In the genomic region with DNA sequence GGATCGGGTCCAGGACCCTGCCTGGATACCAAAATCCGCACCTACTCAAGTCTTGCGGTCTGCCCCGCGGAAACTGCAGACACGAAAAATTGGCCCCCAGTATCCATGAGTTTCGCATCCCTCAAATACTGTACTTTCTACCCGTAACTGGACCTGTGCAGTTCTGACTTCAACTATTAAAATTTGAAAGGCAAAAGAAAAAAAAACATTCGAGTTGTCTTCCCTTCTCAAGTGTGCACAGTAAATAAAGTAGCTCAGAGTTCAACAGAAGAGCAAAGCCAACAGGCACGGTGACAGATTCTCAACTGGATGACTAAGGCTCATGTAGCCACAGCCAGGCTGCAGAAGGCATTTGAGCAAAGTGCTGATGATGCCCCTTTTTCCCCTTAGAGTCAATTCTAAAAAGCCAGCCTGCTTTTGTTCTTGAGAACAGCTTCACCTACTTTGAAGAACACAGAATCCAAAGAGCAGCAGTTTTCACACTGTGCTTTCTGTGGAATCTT, we compare ENCODE assay signal across 17 cellular contexts. TPM values are rescaled to one million over a fixed set of nuclear protein-coding genes. Genes with fewer than 3 reads are reported as not detected.
DNase-seq lines count a peak whose midpoint lies in the region; ATAC-seq and TF ChIP-seq lines count a peak whose summit lies in the region.
"Had no signal": no experiment of that assay in that cellular context is flagged by ENCODE, and none has a peak within 500 bp of the region (broad histone marks: within the 10 kb centered on the region; RNA-seq: fewer than 3 reads in every experiment).

No MANE protein-coding gene starts in this region.

- peak; percentile 28 for DNase-seq in AG08395 (ENCODE audit: low spot score)
- DNase-seq in CD14-positive monocyte (ENCODE audit: low spot score) = no peak
- DNase-seq in activated T-helper 2 cell treated with anti-CD3 and anti-CD28 coated beads, Interferon-gamma antibody, Interleukin-2, Interleukin-4, amounts not matched to agents 10 μg/mL and 5 μg/mL and 100 μg/mL, durations not matched to agents 14 hours and 24 hours and 36 hours (ENCODE audit: low spot score) = no peak
- DNase-seq in left lobe of liver (ENCODE audit: low spot score) = no peak
- no peak for DNase-seq in A172 (ENCODE audit: low spot score)
- DNase-seq in NCI-H526 treated with DMSO at 0.1 percent for 48 hours (lab: John Stamatoyannopoulos, UW) = no peak
- no peak for DNase-seq in natural killer cell treated with Interleukin-12 subunit alpha and Interleukin-12 subunit beta and Interleukin-15 and Interleukin-18, amount 100 ng/mL, for 72 hours (ENCODE audit: low spot score)
- DNase-seq in ascending aorta (ENCODE audit: low spot score in 2 of 2) = no peak
- DNase-seq: activated CD4-positive, alpha-beta T cell treated with anti-CD3 and anti-CD28 coated beads, Interleukin-2, amount 50 U/mL, for 4 hours; activated effector memory CD4-positive, alpha-beta T cell treated with anti-CD3 and anti-CD28 coated beads, Interleukin-2, amount 50 U/mL, for 16 hours; DMS 273 treated with DMSO at 0.1 percent for 48 hours; NCI-H2081; NCI-H510A treated with DMSO at 0.1 percent for 48 hours; ovary; T1000; transverse colon had no signal

- H3K27me3 Mint-ChIP-seq in CD14-positive monocyte (ENCODE audit: low read depth in 3 of 3) = no peaks in the 10 kb centered on the region
- H3K27me3 Mint-ChIP-seq in activated T-helper 2 cell treated with anti-CD3 and anti-CD28 coated beads, Interferon-gamma antibody, Interleukin-2, Interleukin-4, amounts not matched to agents 10 μg/mL and 5 μg/mL and 100 μg/mL, durations not matched to agents 14 hours and 24 hours and 36 hours (ENCODE audit: low read depth) = no peaks in the 10 kb centered on the region
- no peaks in the 10 kb centered on the region for H3K27me3 Mint-ChIP-seq in natural killer cell treated with Interleukin-12 subunit alpha and Interleukin-12 subunit beta and Interleukin-15 and Interleukin-18, amount 100 ng/mL, for 72 hours

- H3K4me1 Mint-ChIP-seq in CD14-positive monocyte = peaks cover 20% of the 10 kb centered on the region
- peaks cover 5% of the 10 kb centered on the region for H3K4me1 Mint-ChIP-seq in activated T-helper 2 cell treated with anti-CD3 and anti-CD28 coated beads, Interferon-gamma antibody, Interleukin-2, Interleukin-4, amounts not matched to agents 10 μg/mL and 5 μg/mL and 100 μg/mL, durations not matched to agents 14 hours and 24 hours and 36 hours (ENCODE audit: low read depth)
- H3K4me1 Mint-ChIP-seq in natural killer cell treated with Interleukin-12 subunit alpha and Interleukin-12 subunit beta and Interleukin-15 and Interleukin-18, amount 100 ng/mL, for 72 hours (ENCODE audit: low read depth in 2 of 2) = peaks cover 15 to 19% of the 10 kb centered on the region in 2 donors

- no peaks in the 10 kb centered on the region for H3K4me1 ChIP-seq in ascending aorta

- TF ChIP-seq CTCF in CD14-positive monocyte (IDR thresholded peaks at IDR 0.05) (no peak), ascending aorta (IDR thresholded peaks at IDR 0.05) (no peak)

- H3K9me3 ChIP-seq in ascending aorta = no peaks in the 10 kb centered on the region
- H3K9me3 ChIP-seq: ovary, transverse colon had no signal

- peaks cover 83 to 98% of the 10 kb centered on the region in 2 donors for H3K36me3 Mint-ChIP-seq in CD14-positive monocyte
- H3K36me3 Mint-ChIP-seq in activated T-helper 2 cell treated with anti-CD3 and anti-CD28 coated beads, Interferon-gamma antibody, Interleukin-2, Interleukin-4, amounts not matched to agents 10 μg/mL and 5 μg/mL and 100 μg/mL, durations not matched to agents 14 hours and 24 hours and 36 hours (ENCODE audit: low read depth) = peaks cover 70% of the 10 kb centered on the region
- H3K36me3 Mint-ChIP-seq in natural killer cell treated with Interleukin-12 subunit alpha and Interleukin-12 subunit beta and Interleukin-15 and Interleukin-18, amount 100 ng/mL, for 72 hours = peaks cover 36% of the 10 kb centered on the region

- H3K9me3 Mint-ChIP-seq in CD14-positive monocyte = peaks cover 0 to 3% (median 0%) of the 10 kb centered on the region in 7 donors
- H3K9me3 Mint-ChIP-seq in activated T-helper 2 cell treated with anti-CD3 and anti-CD28 coated beads, Interferon-gamma antibody, Interleukin-2, Interleukin-4, amounts not matched to agents 10 μg/mL and 5 μg/mL and 100 μg/mL, durations not matched to agents 14 hours and 24 hours and 36 hours = no peaks in the 10 kb centered on the region
- H3K9me3 Mint-ChIP-seq in natural killer cell treated with Interleukin-12 subunit alpha and Interleukin-12 subunit beta and Interleukin-15 and Interleukin-18, amount 100 ng/mL, for 72 hours = no peaks in the 10 kb centered on the region

- no peak overlapping the region for H3K4me3 Mint-ChIP-seq in CD14-positive monocyte
- no peak overlapping the region for H3K4me3 Mint-ChIP-seq in activated T-helper 2 cell treated with anti-CD3 and anti-CD28 coated beads, Interferon-gamma antibody, Interleukin-2, Interleukin-4, amounts not matched to agents 10 μg/mL and 5 μg/mL and 100 μg/mL, durations not matched to agents 14 hours and 24 hours and 36 hours (ENCODE audit: low read depth)
- H3K4me3 Mint-ChIP-seq in natural killer cell treated with Interleukin-12 subunit alpha and Interleukin-12 subunit beta and Interleukin-15 and Interleukin-18, amount 100 ng/mL, for 72 hours = no peak overlapping the region

- no peaks in the 10 kb centered on the region for H3K27me3 ChIP-seq in ascending aorta
- H3K27me3 ChIP-seq: cardiac muscle cell, ovary, transverse colon had no signal

- peak; percentile 49 for ATAC-seq in left lobe of liver
- ATAC-seq in natural killer cell treated with Interleukin-12 subunit alpha and Interleukin-12 subunit beta and Interleukin-15 and Interleukin-18, amount 100 ng/mL, for 72 hours = no peak

- intact Hi-C loops in CD14-positive monocyte (cut with micrococcal nuclease) (no loop called here), ascending aorta (cut with DNase I) (no loop called here)
- intact Hi-C loops in activated T-helper 2 cell treated with anti-CD3 and anti-CD28 coated beads, Interferon-gamma antibody, Interleukin-2, Interleukin-4, amounts not matched to agents 10 μg/mL and 5 μg/mL and 100 μg/mL, durations not matched to agents 14 hours and 24 hours and 36 hours (cut with micrococcal nuclease) = no loop called here

- H3K27ac ChIP-seq in ascending aorta = no peak overlapping the region
- H3K27ac ChIP-seq: cardiac muscle cell, ovary, transverse colon had no signal

- H3K27ac Mint-ChIP-seq in CD14-positive monocyte = peak overlapping the region in 5 of 7 donors; percentile 1 to 70 (median 35)
- peak overlapping the region; percentile 55 for H3K27ac Mint-ChIP-seq in activated T-helper 2 cell treated with anti-CD3 and anti-CD28 coated beads, Interferon-gamma antibody, Interleukin-2, Interleukin-4, amounts not matched to agents 10 μg/mL and 5 μg/mL and 100 μg/mL, durations not matched to agents 14 hours and 24 hours and 36 hours
- no peak overlapping the region for H3K27ac Mint-ChIP-seq in natural killer cell treated with Interleukin-12 subunit alpha and Interleukin-12 subunit beta and Interleukin-15 and Interleukin-18, amount 100 ng/mL, for 72 hours

- H3K4me3 ChIP-seq in ascending aorta = no peak overlapping the region
- H3K4me3 ChIP-seq: cardiac muscle cell, ovary, transverse colon had no signal

- H3K36me3 ChIP-seq in ascending aorta = peaks cover 83 to 86% of the 10 kb centered on the region in 2 donors
- H3K36me3 ChIP-seq: ovary had no signal

RNA-seq across cellular contexts. Expression of gene MARF1, which starts 32.5 kb away (rescaled TPM):
- polyA plus RNA-seq in CD14-positive monocyte = 1 to 10 TPM; 5.7 to 9.8 TPM
- 49.9 and 56.4 TPM in 2 replicates for total RNA-seq in activated T-helper 2 cell treated with anti-CD3 and anti-CD28 coated beads, Interferon-gamma antibody, Interleukin-2, Interleukin-4, amounts not matched to agents 10 μg/mL and 5 μg/mL and 100 μg/mL, durations not matched to agents 14 hours and 24 hours and 36 hours
- total RNA-seq in left lobe of liver (31.8 TPM), ascending aorta (16.0 TPM)
- total RNA-seq in A172 (2014; rRNA removed; shearing (Covaris generic)) = 6.4 and 8.9 TPM in 2 replicates
- 10 to 100 TPM; 63.9 to 76.0 TPM for total RNA-seq in natural killer cell treated with Interleukin-12 subunit alpha and Interleukin-12 subunit beta and Interleukin-15 and Interleukin-18, amount 100 ng/mL, for 72 hours

RNA-seq across cellular contexts. Expression of gene NDE1, which starts 39.6 kb away (rescaled TPM):
- 10 to 100 TPM; 26.0 to 28.0 TPM for polyA plus RNA-seq in CD14-positive monocyte
- total RNA-seq in activated T-helper 2 cell treated with anti-CD3 and anti-CD28 coated beads, Interferon-gamma antibody, Interleukin-2, Interleukin-4, amounts not matched to agents 10 μg/mL and 5 μg/mL and 100 μg/mL, durations not matched to agents 14 hours and 24 hours and 36 hours = 88.8 and 97.7 TPM in 2 replicates
- total RNA-seq in left lobe of liver (3.4 TPM), ascending aorta (21.9 TPM)
- total RNA-seq in A172 (2014; rRNA removed; shearing (Covaris generic)) = 47.5 and 55.9 TPM in 2 replicates
- total RNA-seq in natural killer cell treated with Interleukin-12 subunit alpha and Interleukin-12 subunit beta and Interleukin-15 and Interleukin-18, amount 100 ng/mL, for 72 hours = 100 to 1,000 TPM in 1 of 2 donors, 10 to 100 TPM in 1; 95.0 to 151 TPM

Comparison
In these comparisons a context has a peak if more than half of its experiments do, and no peak if none do; other contexts are left out.
1. H3K27ac Mint-ChIP-seq: peak in CD14-positive monocyte (5 of 7) and activated T-helper 2 cell treated with anti-CD3 and anti-CD28 coated beads, Interferon-gamma antibody, Interleukin-2, Interleukin-4, amounts not matched to agents 10 μg/mL and 5 μg/mL and 100 μg/mL, durations not matched to agents 14 hours and 24 hours and 36 hours (single experiment); none in natural killer cell treated with Interleukin-12 subunit alpha and Interleukin-12 subunit beta and Interleukin-15 and Interleukin-18, amount 100 ng/mL, for 72 hours (0 of 2).